In genomic region chr1:8822383-8823294, GRCh38 we compare ENCODE assay signal across 8 cellular contexts. TPM values are rescaled to one million over a fixed set of nuclear protein-coding genes. Genes with fewer than 3 reads are reported as not detected.
A peak's percentile ranks its signal among the peaks of the same experiment; 100 is the strongest.
DNase-seq lines count a peak whose midpoint lies in the region; ATAC-seq and TF ChIP-seq lines count a peak whose summit lies in the region.

No MANE protein-coding gene starts in this region.

- no peaks in the 10 kb centered on the region for H3K36me3 ChIP-seq in left lung

- no peak overlapping the region for H3K4me3 ChIP-seq in left lung

- H3K36me3 Mint-ChIP-seq in activated CD8-positive, alpha-beta T cell treated with anti-CD3 and anti-CD28 coated beads for 36 hours (ENCODE audit: low read depth) = no peaks in the 10 kb centered on the region

- peak; percentile 35 for ATAC-seq in left lung
- no peak for ATAC-seq in HG03039 (IDR thresholded peaks at IDR 0.05; ENCODE audit: unreplicated experiment)
- ATAC-seq in GM19324 (IDR thresholded peaks at IDR 0.05; ENCODE audit: low FRiP score, unreplicated experiment) = no peak
- no peak for ATAC-seq in activated CD8-positive, alpha-beta T cell treated with anti-CD3 and anti-CD28 coated beads for 36 hours

- POLR2A ChIA-PET in activated CD8-positive, alpha-beta T cell treated with anti-CD3 and anti-CD28 coated beads for 36 hours (lab: Charles Lee) = interaction anchor here (0.7 to 2.4 kb wide), 3 partner anchors 10 to 117 kb away, joined by 3 to 5 read pairs (median 3); no protein-coding TSS in a partner anchor

- intact Hi-C loops in left lung (cut with DNase I) = no loop called here
- intact Hi-C loops in activated CD8-positive, alpha-beta T cell treated with anti-CD3 and anti-CD28 coated beads for 36 hours (cut with micrococcal nuclease) = no loop called here

- H3K4me3 Mint-ChIP-seq in activated CD8-positive, alpha-beta T cell treated with anti-CD3 and anti-CD28 coated beads for 36 hours = no peak overlapping the region

- H3K27ac ChIP-seq in left lung = peak overlapping the region; percentile 13 to 30

- H3K9me3 ChIP-seq in left lung = no peaks in the 10 kb centered on the region

- TF ChIP-seq CTCF in left lung (IDR thresholded peaks at IDR 0.05) = no peak
- no peak for TF ChIP-seq CTCF in activated CD8-positive, alpha-beta T cell treated with anti-CD3 and anti-CD28 coated beads for 36 hours (IDR thresholded peaks at IDR 0.05)

- H3K9me3 Mint-ChIP-seq in activated CD8-positive, alpha-beta T cell treated with anti-CD3 and anti-CD28 coated beads for 36 hours = no peaks in the 10 kb centered on the region

- CTCF ChIA-PET in activated CD8-positive, alpha-beta T cell treated with anti-CD3 and anti-CD28 coated beads for 36 hours (lab: Charles Lee) = interaction anchor here (1.5 kb wide), 1 partner anchor 26 kb away, joined by 3 read pairs; no protein-coding TSS in a partner anchor

- no peak overlapping the region for H3K27ac Mint-ChIP-seq in activated CD8-positive, alpha-beta T cell treated with anti-CD3 and anti-CD28 coated beads for 36 hours

- no peaks in the 10 kb centered on the region for H3K27me3 ChIP-seq in left lung

- peaks cover 6% of the 10 kb centered on the region for H3K4me1 Mint-ChIP-seq in activated CD8-positive, alpha-beta T cell treated with anti-CD3 and anti-CD28 coated beads for 36 hours (ENCODE audit: low read depth)

- peak; percentile 53 for DNase-seq in COLO668 (lab: John Stamatoyannopoulos, UW; ENCODE audit: unreplicated experiment)
- peak; percentile 67 for DNase-seq in NCI-H146 treated with DMSO at 0.1 percent for 48 hours (lab: John Stamatoyannopoulos, UW; ENCODE audit: unreplicated experiment)
- peak; percentile 46 for DNase-seq in astrocyte of the hippocampus (ENCODE audit: low read depth, low spot score)
- DNase-seq in left lung = peak in 1 of 2 donors; percentile 25
- no peak for DNase-seq in mucosa of gallbladder (ENCODE audit: low spot score)
- no peak for DNase-seq in activated CD8-positive, alpha-beta T cell treated with anti-CD3 and anti-CD28 coated beads for 36 hours

- peaks cover 3% of the 10 kb centered on the region for H3K27me3 Mint-ChIP-seq in activated CD8-positive, alpha-beta T cell treated with anti-CD3 and anti-CD28 coated beads for 36 hours

- H3K4me1 ChIP-seq in left lung = peaks cover 15 to 27% of the 10 kb centered on the region in 2 donors

RNA-seq across cellular contexts. Expression of gene RERE, which starts 5.2 kb away (rescaled TPM):
- total RNA-seq in left lung (10 to 100 TPM; 73.3 to 76.8 TPM), mucosa of gallbladder (134 TPM)
- 10 to 100 TPM; 45.8 to 57.1 TPM for total RNA-seq in activated CD8-positive, alpha-beta T cell treated with anti-CD3 and anti-CD28 coated beads for 36 hours

RNA-seq across cellular contexts. Expression of gene ENO1, which starts 55.8 kb away (rescaled TPM):
- 1,000 to 10,000 TPM in 1 of 2 donors, 100 to 1,000 TPM in 1; 753 to 1,734 TPM for total RNA-seq in left lung
- total RNA-seq in mucosa of gallbladder = 631 TPM
- total RNA-seq in activated CD8-positive, alpha-beta T cell treated with anti-CD3 and anti-CD28 coated beads for 36 hours = 1,000 to 10,000 TPM; 4,199 to 4,245 TPM

Comparison
In these comparisons a context has a peak if more than half of its experiments do, and no peak if none do; other contexts are left out.
1. DNase-seq: peak in COLO668 (single experiment), NCI-H146 treated with DMSO at 0.1 percent for 48 hours (single experiment) and astrocyte of the hippocampus (single experiment); none in mucosa of gallbladder (single experiment) and activated CD8-positive, alpha-beta T cell treated with anti-CD3 and anti-CD28 coated beads for 36 hours (single experiment).